ENCODE assay signal across 1 cellular context in the genomic region with DNA sequence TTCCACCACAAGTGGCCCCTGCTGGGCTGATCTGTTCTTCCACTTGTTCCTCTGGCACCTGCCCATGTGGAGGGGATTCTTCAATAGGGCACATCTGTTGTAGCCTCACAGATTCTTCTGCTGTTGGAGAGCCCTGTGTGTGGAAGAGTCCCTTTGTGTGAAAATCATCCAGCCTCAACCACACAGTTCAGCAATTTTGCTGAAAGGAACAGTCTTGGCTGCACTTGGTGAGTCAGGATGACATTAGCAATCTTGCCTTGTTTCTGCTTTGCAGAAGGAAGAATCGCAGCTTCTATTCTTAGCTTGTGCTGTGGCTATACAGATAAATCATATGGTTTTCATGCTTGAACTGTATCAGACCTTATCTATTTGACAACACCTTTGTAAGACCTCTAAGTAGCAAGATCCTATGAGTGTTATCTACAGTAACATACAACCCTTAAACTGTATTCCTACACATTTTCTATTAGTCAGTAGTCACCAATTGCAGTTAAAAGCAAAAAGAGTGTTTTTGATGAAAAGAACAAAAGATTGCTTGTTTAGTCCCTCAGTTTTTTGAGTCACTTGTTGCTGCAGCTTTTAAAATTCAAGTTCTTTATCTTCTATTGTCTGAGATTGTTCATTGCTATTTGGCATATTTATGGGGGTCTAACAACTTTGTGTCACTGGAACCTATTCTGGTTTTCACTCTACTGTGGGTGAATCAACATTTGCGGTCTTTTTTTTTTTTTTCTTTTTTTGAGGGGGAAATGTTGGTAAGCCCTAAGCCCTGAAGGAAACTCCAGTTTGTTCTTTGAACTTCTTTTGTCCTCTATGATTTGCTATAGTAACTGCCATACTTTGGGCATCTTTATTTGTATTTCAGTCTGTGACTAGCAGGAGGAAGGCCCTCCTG.
TF ChIP-seq lines count a peak whose summit lies in the region.

No MANE protein-coding gene starts in this region.

TF ChIP-seq in K562, 482 proteins besides CTCF, POLR2A, EP300 and RAD21 (continued from another document and continues in another):
- no peak for TF ChIP-seq ZNF518B (CRISPR knock-in tag; IDR thresholded peaks at IDR 0.05)
- TF ChIP-seq, protein P1, sequence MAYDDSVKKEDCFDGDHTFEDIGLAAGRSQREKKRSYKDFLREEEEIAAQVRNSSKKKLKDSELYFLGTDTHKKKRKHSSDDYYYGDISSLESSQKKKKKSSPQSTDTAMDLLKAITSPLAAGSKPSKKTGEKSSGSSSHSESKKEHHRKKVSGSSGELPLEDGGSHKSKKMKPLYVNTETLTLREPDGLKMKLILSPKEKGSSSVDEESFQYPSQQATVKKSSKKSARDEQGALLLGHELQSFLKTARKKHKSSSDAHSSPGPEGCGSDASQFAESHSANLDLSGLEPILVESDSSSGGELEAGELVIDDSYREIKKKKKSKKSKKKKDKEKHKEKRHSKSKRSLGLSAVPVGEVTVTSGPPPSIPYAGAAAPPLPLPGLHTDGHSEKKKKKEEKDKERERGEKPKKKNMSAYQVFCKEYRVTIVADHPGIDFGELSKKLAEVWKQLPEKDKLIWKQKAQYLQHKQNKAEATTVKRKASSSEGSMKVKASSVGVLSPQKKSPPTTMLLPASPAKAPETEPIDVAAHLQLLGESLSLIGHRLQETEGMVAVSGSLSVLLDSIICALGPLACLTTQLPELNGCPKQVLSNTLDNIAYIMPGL (CRISPR knock-in tag; IDR thresholded peaks at IDR 0.05), result no peak
- TF ChIP-seq TEAD1 (CRISPR knock-in tag; IDR thresholded peaks at IDR 0.05), result peak in 1 of 2 experiments; percentile 93; a peak in 2 of 4 replicates
- TF ChIP-seq, protein P2, sequence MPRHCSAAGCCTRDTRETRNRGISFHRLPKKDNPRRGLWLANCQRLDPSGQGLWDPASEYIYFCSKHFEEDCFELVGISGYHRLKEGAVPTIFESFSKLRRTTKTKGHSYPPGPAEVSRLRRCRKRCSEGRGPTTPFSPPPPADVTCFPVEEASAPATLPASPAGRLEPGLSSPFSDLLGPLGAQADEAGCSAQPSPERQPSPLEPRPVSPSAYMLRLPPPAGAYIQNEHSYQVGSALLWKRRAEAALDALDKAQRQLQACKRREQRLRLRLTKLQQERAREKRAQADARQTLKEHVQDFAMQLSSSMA (CRISPR knock-in tag; IDR thresholded peaks at IDR 0.05), result no peak
- TF ChIP-seq, protein P3, sequence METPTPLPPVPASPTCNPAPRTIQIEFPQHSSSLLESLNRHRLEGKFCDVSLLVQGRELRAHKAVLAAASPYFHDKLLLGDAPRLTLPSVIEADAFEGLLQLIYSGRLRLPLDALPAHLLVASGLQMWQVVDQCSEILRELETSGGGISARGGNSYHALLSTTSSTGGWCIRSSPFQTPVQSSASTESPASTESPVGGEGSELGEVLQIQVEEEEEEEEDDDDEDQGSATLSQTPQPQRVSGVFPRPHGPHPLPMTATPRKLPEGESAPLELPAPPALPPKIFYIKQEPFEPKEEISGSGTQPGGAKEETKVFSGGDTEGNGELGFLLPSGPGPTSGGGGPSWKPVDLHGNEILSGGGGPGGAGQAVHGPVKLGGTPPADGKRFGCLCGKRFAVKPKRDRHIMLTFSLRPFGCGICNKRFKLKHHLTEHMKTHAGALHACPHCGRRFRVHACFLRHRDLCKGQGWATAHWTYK (CRISPR knock-in tag; IDR thresholded peaks at IDR 0.05), result peak; percentile 91
- TF ChIP-seq CCNT2 (IDR thresholded peaks at IDR 0.05; ENCODE audit: borderline replicate concordance, extremely low read depth, insufficient read length, low read depth, low read length), result peak; percentile 98
- peak; percentile 93 to 95 for TF ChIP-seq NCOA2 (IDR thresholded peaks at IDR 0.05; ENCODE audit: partially characterized antibody in 2 of 2)
- peak; percentile 53; the same call in 1 of the 2 replicates for TF ChIP-seq ZNF134 (CRISPR knock-in tag; conservative IDR thresholded peaks at IDR 0.05)
- peak; percentile 35; the same call in 1 of the 2 replicates for TF ChIP-seq TFAP4 (CRISPR knock-in tag; IDR thresholded peaks at IDR 0.05; ENCODE audit: borderline replicate concordance)
- TF ChIP-seq HDGF (IDR thresholded peaks at IDR 0.05), result 0 out of 2 replicates have a peak, but pooled peaks have one; percentile 15
- no peak for TF ChIP-seq BCL6 (CRISPR knock-in tag; IDR thresholded peaks at IDR 0.05)
- TF ChIP-seq SAP30 (IDR thresholded peaks at IDR 0.05; ENCODE audit: borderline replicate concordance, insufficient read depth, low read depth, low read length, poor library complexity, severe bottlenecking), result no peak
- TF ChIP-seq MTA3 (IDR thresholded peaks at IDR 0.05; ENCODE audit: borderline replicate concordance), result peak; percentile 79; the same call in 1 of the 2 replicates
- TF ChIP-seq ZNF133 (CRISPR knock-in tag; IDR thresholded peaks at IDR 0.05), result no peak
- peak; percentile 95 for TF ChIP-seq JUND (IDR thresholded peaks at IDR 0.05; ENCODE audit: borderline replicate concordance, low read depth, low read length)
- TF ChIP-seq JUND (tag; IDR thresholded peaks at IDR 0.05; ENCODE audit: borderline replicate concordance, low read depth, low read length), result peak; percentile 96; the same call in 2 of the 3 replicates
- peak; percentile 90 for TF ChIP-seq CUX1 (CRISPR knock-in tag; IDR thresholded peaks at IDR 0.05)
- TF ChIP-seq WHSC1 (IDR thresholded peaks at IDR 0.05; ENCODE audit: low read length), result no peak
- no peak for TF ChIP-seq BRF1 (IDR thresholded peaks at IDR 0.05; ENCODE audit: borderline replicate concordance, extremely low read depth, insufficient read length)
- TF ChIP-seq TRIM24 (IDR thresholded peaks at IDR 0.05), result peak; percentile 98 to 99
- TF ChIP-seq BHLHE40 (IDR thresholded peaks at IDR 0.05; ENCODE audit: low read length), result peak; percentile 72
- TF ChIP-seq ZNF766 (CRISPR knock-in tag; conservative IDR thresholded peaks at IDR 0.05), result peak; percentile 97
- TF ChIP-seq ETV5 (CRISPR knock-in tag; IDR thresholded peaks at IDR 0.05; ENCODE audit: low read depth), result peak; percentile 56; the same call in 1 of the 2 replicates
- peak; percentile 83 for TF ChIP-seq CREB1 (IDR thresholded peaks at IDR 0.05)
- TF ChIP-seq CREB1 (CRISPR knock-in tag; IDR thresholded peaks at IDR 0.05), result no peak
- no peak for TF ChIP-seq TEAD2 (tag; IDR thresholded peaks at IDR 0.05)
- TF ChIP-seq E2F6 (IDR thresholded peaks at IDR 0.05; ENCODE audit: borderline replicate concordance in 1 of 2, extremely low read depth in 1 of 2, insufficient read depth in 1 of 2, insufficient read length in 1 of 2, low read depth in 1 of 2, low read length in 1 of 2, poor library complexity in 1 of 2, severe bottlenecking in 1 of 2), result no peak
- peak; percentile 97 for TF ChIP-seq ZNF175 (CRISPR knock-in tag; IDR thresholded peaks at IDR 0.05; ENCODE audit: low read depth)
- peak; percentile 60; the same call in 1 of the 2 replicates for TF ChIP-seq ZNF449 (CRISPR knock-in tag; IDR thresholded peaks at IDR 0.05)
- no peak for TF ChIP-seq ZHX1 (conservative IDR thresholded peaks at IDR 0.05; ENCODE audit: low read length)
- TF ChIP-seq BCOR (IDR thresholded peaks at IDR 0.05), result peak; percentile 86
- no peak for TF ChIP-seq SIN3B (IDR thresholded peaks at IDR 0.05; ENCODE audit: low read depth)
- TF ChIP-seq ZNF778 (CRISPR knock-in tag; IDR thresholded peaks at IDR 0.05), result no peak
